11 cellular contexts compared by ENCODE assay signal in the genomic region with DNA sequence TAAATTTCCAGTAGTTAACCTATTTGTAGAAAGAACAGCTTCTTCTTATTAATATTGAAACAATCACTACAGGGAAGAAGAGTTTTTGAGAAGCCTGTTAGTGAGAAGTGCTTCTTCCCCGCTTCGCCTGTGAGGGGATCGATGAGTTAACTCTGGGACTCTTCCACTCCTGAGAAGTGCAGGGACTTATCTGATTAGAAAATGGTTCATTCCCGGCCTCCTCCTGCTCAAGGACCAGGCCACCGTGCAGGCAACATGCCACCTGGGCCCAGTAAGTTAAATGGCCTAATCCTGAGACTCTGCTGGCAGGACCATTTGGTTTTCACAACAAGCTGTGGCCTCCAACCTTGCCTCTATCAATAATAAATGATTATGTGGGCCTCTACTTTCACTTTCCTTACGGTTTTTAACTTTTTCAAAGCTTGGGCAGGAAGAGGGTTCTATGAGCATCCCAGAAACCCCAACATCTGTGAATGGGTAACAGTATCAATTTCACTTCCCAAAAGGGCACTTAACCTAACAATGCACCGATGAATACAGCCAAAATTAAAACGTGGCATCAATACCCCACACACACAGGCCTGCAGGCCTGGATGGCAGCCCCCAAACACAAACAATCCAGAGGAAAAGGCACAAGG. TPM values are rescaled to one million over a fixed set of nuclear protein-coding genes. Genes with fewer than 3 reads are reported as not detected.
DNase-seq lines count a peak whose midpoint lies in the region; ATAC-seq and TF ChIP-seq lines count a peak whose summit lies in the region.
"Had no signal": no experiment of that assay in that cellular context is flagged by ENCODE, and none has a peak within 500 bp of the region (broad histone marks: within the 10 kb centered on the region; RNA-seq: fewer than 3 reads in every experiment).

No MANE protein-coding gene starts in this region.

- intact Hi-C loops in right cardiac atrium (cut with DNase I), result no loop called here

- no peak for TF ChIP-seq CTCF in right atrium auricular region (IDR thresholded peaks at IDR 0.05)

- ATAC-seq in right cardiac atrium (no peak), HG02678 (IDR thresholded peaks at IDR 0.05; ENCODE audit: unreplicated experiment) (peak; percentile 49), T-cell (replicated peaks in 1 of 4) (no peak), HG02938 (IDR thresholded peaks at IDR 0.05; ENCODE audit: unreplicated experiment) (no peak)

- peaks cover 6 to 35% (median 22%) of the 10 kb centered on the region in 3 donors for H3K4me1 Mint-ChIP-seq in T-cell

- H3K4me3 ChIP-seq in right cardiac atrium (ENCODE audit: low read length), result no peak overlapping the region
- H3K4me3 ChIP-seq in right atrium auricular region, result no peak overlapping the region
- H3K4me3 ChIP-seq: prostate gland had no signal

- CTCF ChIA-PET in T-cell (lab: Charles Lee), result interaction anchor here in 1 of 2 donors (0.6 to 1.7 kb wide), 3 partner anchors 11 to 31 kb away, joined by 3 to 5 read pairs (median 4); no protein-coding TSS in a partner anchor

- H3K27me3 Mint-ChIP-seq in T-cell, result no peaks in the 10 kb centered on the region

- H3K9me3 ChIP-seq in right cardiac atrium (ENCODE audit: control insufficient read depth, low read length) (no peaks in the 10 kb centered on the region), right atrium auricular region (no peaks in the 10 kb centered on the region)
- H3K9me3 ChIP-seq: prostate gland had no signal

- no peaks in the 10 kb centered on the region for H3K9me3 Mint-ChIP-seq in T-cell

- DNase-seq in right cardiac atrium (no peak), right atrium auricular region (ENCODE audit: low spot score) (no peak), T-cell (no peak), NCI-H2081 treated with DMSO at 0.1 percent for 48 hours (lab: John Stamatoyannopoulos, UW) (no peak), retina (no peak)
- DNase-seq in activated CD8-positive, alpha-beta memory T cell treated with anti-CD3 and anti-CD28 coated beads, Interleukin-2, amount 50 U/mL, for 48 hours, result no peak
- DNase-seq: NCI-H345 had no signal

- H3K36me3 Mint-ChIP-seq in T-cell, result no peaks in the 10 kb centered on the region

- POLR2A ChIA-PET in T-cell (lab: Charles Lee), result no interaction called here

- H3K27ac ChIP-seq in right cardiac atrium (ENCODE audit: low read length) (peak overlapping the region; percentile 6), right atrium auricular region (peak overlapping the region in 1 of 2 donors; percentile 77)
- H3K27ac ChIP-seq: epithelial cell of prostate, prostate gland had no signal

- H3K27me3 ChIP-seq in right cardiac atrium (ENCODE audit: control insufficient read depth, insufficient read depth) (no peaks in the 10 kb centered on the region), right atrium auricular region (no peaks in the 10 kb centered on the region)

- H3K4me1 ChIP-seq in right cardiac atrium (ENCODE audit: control insufficient read depth, insufficient read depth, low read length) (peaks cover 30% of the 10 kb centered on the region), right atrium auricular region (peaks cover 0 to 53% of the 10 kb centered on the region in 2 donors)
- H3K4me1 ChIP-seq: prostate gland had no signal

- 60% methylated on average over 8 of the region's 8 CpGs for WGBS in right cardiac atrium

- peak overlapping the region; percentile 71 to 81 for H3K27ac Mint-ChIP-seq in T-cell

- no peaks in the 10 kb centered on the region for H3K36me3 ChIP-seq in right atrium auricular region
- H3K36me3 ChIP-seq: prostate gland had no signal

- H3K4me3 Mint-ChIP-seq in T-cell, result peak overlapping the region in 1 of 3 donors; percentile 39

RNA-seq across cellular contexts. Expression of a gene that starts 33.1 kb away (rescaled TPM):
- 100 to 1,000 TPM in 3 of 4 donors, 10 to 100 TPM in 1; 90.2 to 117 (median 107) TPM for total RNA-seq in right cardiac atrium
- 32.7 TPM for polyA plus RNA-seq in right cardiac atrium
- total RNA-seq in right atrium auricular region, result 100 to 1,000 TPM in 1 of 2 donors, 10 to 100 TPM in 1; 57.1 to 100 TPM
- total RNA-seq in T-cell, result 1 to 10 TPM in 4 of 5 donors, under 1 TPM in 1; 0.70 to 3.3 (median 1.2) TPM

Comparison
In these comparisons a context has a peak if more than half of its experiments do, and no peak if none do; other contexts are left out.
1. RNA of a gene that starts 33.1 kb away (total RNA-seq): 90.2 to 117 TPM in right cardiac atrium and 57.1 to 100 TPM in right atrium auricular region; 0.70 to 3.3 TPM in T-cell; every median in the first group is over 10 times any median in the second.